ENCODE assay signal across 24 cellular contexts in genomic region chr12:101779626-101780025, GRCh38. TPM values are rescaled to one million over a fixed set of nuclear protein-coding genes. Genes with fewer than 3 reads are reported as not detected.
"Had no signal": no experiment of that assay in that cellular context is flagged by ENCODE, and none has a peak within 500 bp of the region (broad histone marks: within the 10 kb centered on the region; RNA-seq: fewer than 3 reads in every experiment).

No MANE protein-coding gene starts in this region.

- H3K4me1 ChIP-seq: body of pancreas, esophagus squamous epithelium, uterus had no signal

- H3K27me3 Mint-ChIP-seq: naive thymus-derived CD8-positive, alpha-beta T cell had no signal

- H3K27ac ChIP-seq: body of pancreas, coronary artery, esophagus squamous epithelium, tibial artery, uterus had no signal

- H3K36me3 ChIP-seq: uterus had no signal

- H3K27me3 ChIP-seq: body of pancreas, esophagus squamous epithelium, tibial artery, uterus had no signal

- H3K9me3 ChIP-seq: body of pancreas, esophagus squamous epithelium, tibial artery, uterus had no signal

- H3K4me3 ChIP-seq: body of pancreas, coronary artery, esophagus squamous epithelium, tibial artery, uterus had no signal

- FAIRE-seq: endothelial cell of umbilical vein had no signal

- H3K9me3 Mint-ChIP-seq: naive thymus-derived CD8-positive, alpha-beta T cell had no signal

- H3K4me3 Mint-ChIP-seq: naive thymus-derived CD8-positive, alpha-beta T cell had no signal

- ATAC-seq: activated CD4-positive, CD25-positive, alpha-beta regulatory T cell treated with anti-CD3 and anti-CD28 coated beads, Interleukin-2, amount 50 U/mL, for 24 hours; body of pancreas; left ventricle myocardium superior; naive thymus-derived CD8-positive, alpha-beta T cell had no signal

- DNase-seq: activated CD4-positive, alpha-beta T cell treated with anti-CD3 and anti-CD28 coated beads, Interleukin-2, amount 50 U/mL, for 1 hour; activated effector memory CD4-positive, alpha-beta T cell treated with Interleukin-2 at 50 U/mL for 16 hours; activated naive CD4-positive, alpha-beta T cell treated with anti-CD3 and anti-CD28 coated beads, Interleukin-2, amount 50 U/mL, for 16 hours; amniotic stem cell; body of pancreas; central memory CD4-positive, alpha-beta T cell; effector CD4-positive, alpha-beta T cell; esophagus squamous epithelium; hypothalamus; left ventricle myocardium superior; mesenchymal stem cell; naive thymus-derived CD8-positive, alpha-beta T cell; posterior cingulate gyrus; stimulated activated CD4-positive, alpha-beta T cell treated with anti-CD3 and anti-CD28 coated beads, Interleukin-15, amount 100 ng/mL, for 24 hours; stimulated activated CD4-positive, alpha-beta T cell treated with anti-CD3 and anti-CD28 coated beads, Interleukin-4, amount 100 ng/mL, for 1 hour; stimulated activated naive CD4-positive, alpha-beta T cell; tibial artery; uterus had no signal

RNA-seq across cellular contexts. Expression of gene SYCP3, which starts 40.4 kb away (rescaled TPM):
- total RNA-seq: glomerular endothelial cell, kidney epithelial cell, left ventricle myocardium superior, skeletal muscle tissue had no signal
- polyA plus RNA-seq: endothelial cell of umbilical vein had no signal
